In genomic region chr9:35669331-35670145, GRCh38 we compare ENCODE assay signal across 1 cellular context.
TF ChIP-seq lines count a peak whose summit lies in the region.

No MANE protein-coding gene starts in this region.

TF ChIP-seq in HepG2, 621 proteins besides CTCF, POLR2A, EP300 and RAD21 (continued from another document and continues in another):
- TF ChIP-seq SYNCRIP (IDR thresholded peaks at IDR 0.05; ENCODE audit: insufficient read depth, low read depth, low read length): no peak
- no peak for TF ChIP-seq ZFYVE20 (CRISPR knock-in tag; IDR thresholded peaks at IDR 0.05; ENCODE audit: borderline replicate concordance, low read depth)
- no peak for TF ChIP-seq ZNF256 (CRISPR knock-in tag; conservative IDR thresholded peaks at IDR 0.05)
- TF ChIP-seq KLF13 (CRISPR knock-in tag; IDR thresholded peaks at IDR 0.05): no peak
- TF ChIP-seq CEBPB (IDR thresholded peaks at IDR 0.05; ENCODE audit: borderline replicate concordance, low read depth, low read length): no peak
- TF ChIP-seq XRCC5 (optimal IDR thresholded peaks at IDR 0.05; ENCODE audit: low read length): peak; percentile 48
- TF ChIP-seq DNMT1 (CRISPR knock-in tag; IDR thresholded peaks at IDR 0.05): no peak
- TF ChIP-seq SCMH1 (CRISPR knock-in tag; IDR thresholded peaks at IDR 0.05; ENCODE audit: borderline replicate concordance): no peak
- no peak for TF ChIP-seq THAP8 (CRISPR knock-in tag; IDR thresholded peaks at IDR 0.05; ENCODE audit: borderline replicate concordance)
- no peak for TF ChIP-seq ZSCAN12 (CRISPR knock-in tag; IDR thresholded peaks at IDR 0.05)
- TF ChIP-seq ASH2L (IDR thresholded peaks at IDR 0.05; ENCODE audit: insufficient read length, low read depth, low read length): peak; percentile 63
- TF ChIP-seq ZNF335 (CRISPR knock-in tag; IDR thresholded peaks at IDR 0.05): no peak
- no peak for TF ChIP-seq PCBP2 (optimal IDR thresholded peaks at IDR 0.05; ENCODE audit: low read depth, low read length, poor library complexity, severe bottlenecking)
- TF ChIP-seq NFIB (CRISPR knock-in tag; IDR thresholded peaks at IDR 0.05; ENCODE audit: borderline replicate concordance): no peak
- no peak for TF ChIP-seq BRCA1 (CRISPR knock-in tag; IDR thresholded peaks at IDR 0.05)
- no peak for TF ChIP-seq TBL1XR1 (IDR thresholded peaks at IDR 0.05; ENCODE audit: borderline replicate concordance, low read length, partially characterized antibody)
- TF ChIP-seq ZNF136 (CRISPR knock-in tag; IDR thresholded peaks at IDR 0.05; ENCODE audit: low read depth): no peak
- peak; percentile 75 for TF ChIP-seq ZMYM3 (CRISPR knock-in tag; IDR thresholded peaks at IDR 0.05)
- no peak for TF ChIP-seq SP1 (IDR thresholded peaks at IDR 0.05)
- peak; percentile 26; the same call in 1 of the 2 replicates for TF ChIP-seq SP1 (CRISPR knock-in tag; IDR thresholded peaks at IDR 0.05)
- no peak for TF ChIP-seq ZNF44 (CRISPR knock-in tag; IDR thresholded peaks at IDR 0.05)
- no peak for TF ChIP-seq REST (IDR thresholded peaks at IDR 0.05; ENCODE audit: borderline replicate concordance in 1 of 2, low read depth in 1 of 2, low read length in 2 of 2)
- TF ChIP-seq, protein P1, sequence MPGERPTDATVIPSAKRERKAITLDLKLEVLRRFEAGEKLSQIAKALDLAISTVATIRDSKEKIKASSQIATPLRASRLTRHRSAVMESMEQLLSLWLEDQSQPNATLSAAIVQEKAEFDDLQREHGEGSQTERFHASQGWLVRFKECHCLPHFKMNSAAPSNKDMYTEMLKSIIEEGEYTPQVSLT (CRISPR knock-in tag; IDR thresholded peaks at IDR 0.05; ENCODE audit: borderline replicate concordance, low read depth): no peak
- TF ChIP-seq, protein P2, sequence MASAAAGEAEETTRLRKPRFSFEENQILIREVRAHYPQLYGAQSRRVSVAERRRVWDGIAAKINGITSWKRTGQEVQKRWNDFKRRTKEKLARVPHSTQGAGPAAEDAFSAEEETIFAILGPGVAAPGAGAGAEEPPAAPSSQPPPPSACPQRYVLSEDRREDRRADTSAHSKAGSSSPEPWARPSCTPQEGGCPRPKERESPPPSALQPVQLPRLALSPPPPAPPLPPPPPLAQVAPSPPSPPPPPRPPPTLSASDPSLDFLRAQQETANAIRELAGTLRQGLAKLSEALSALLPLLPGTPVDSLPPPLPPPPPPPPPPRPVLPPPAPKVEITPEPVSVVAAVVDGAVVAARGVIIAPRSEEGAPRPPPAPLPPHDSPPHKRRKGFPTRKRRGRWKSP (CRISPR knock-in tag; IDR thresholded peaks at IDR 0.05): no peak
- no peak for TF ChIP-seq GLMP (CRISPR knock-in tag; IDR thresholded peaks at IDR 0.05; ENCODE audit: borderline replicate concordance)
- peak; percentile 42; the same call in 1 of the 2 replicates for TF ChIP-seq PATZ1 (CRISPR knock-in tag; IDR thresholded peaks at IDR 0.05)
- TF ChIP-seq RFX1 (IDR thresholded peaks at IDR 0.05): no peak
- no peak for TF ChIP-seq MYC (CRISPR knock-in tag; IDR thresholded peaks at IDR 0.05; ENCODE audit: borderline replicate concordance)
- no peak for TF ChIP-seq NCOA1 (CRISPR knock-in tag; IDR thresholded peaks at IDR 0.05)
- TF ChIP-seq ELF3 (CRISPR knock-in tag; IDR thresholded peaks at IDR 0.05): peak; percentile 61
- TF ChIP-seq, protein P3, sequence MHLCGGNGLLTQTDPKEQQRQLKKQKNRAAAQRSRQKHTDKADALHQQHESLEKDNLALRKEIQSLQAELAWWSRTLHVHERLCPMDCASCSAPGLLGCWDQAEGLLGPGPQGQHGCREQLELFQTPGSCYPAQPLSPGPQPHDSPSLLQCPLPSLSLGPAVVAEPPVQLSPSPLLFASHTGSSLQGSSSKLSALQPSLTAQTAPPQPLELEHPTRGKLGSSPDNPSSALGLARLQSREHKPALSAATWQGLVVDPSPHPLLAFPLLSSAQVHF (CRISPR knock-in tag; IDR thresholded peaks at IDR 0.05): no peak
- TF ChIP-seq, protein P4, sequence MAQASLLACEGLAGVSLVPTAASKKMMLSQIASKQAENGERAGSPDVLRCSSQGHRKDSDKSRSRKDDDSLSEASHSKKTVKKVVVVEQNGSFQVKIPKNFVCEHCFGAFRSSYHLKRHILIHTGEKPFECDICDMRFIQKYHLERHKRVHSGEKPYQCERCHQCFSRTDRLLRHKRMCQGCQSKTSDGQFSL (CRISPR knock-in tag; IDR thresholded peaks at IDR 0.05): no peak
- no peak for TF ChIP-seq ZNF776 (CRISPR knock-in tag; IDR thresholded peaks at IDR 0.05)
- TF ChIP-seq ARID5B (CRISPR knock-in tag; IDR thresholded peaks at IDR 0.05): peak; percentile 75
- TF ChIP-seq ISX (CRISPR knock-in tag; conservative IDR thresholded peaks at IDR 0.05): no peak
- TF ChIP-seq ZNF383 (CRISPR knock-in tag; IDR thresholded peaks at IDR 0.05; ENCODE audit: borderline replicate concordance): no peak
- TF ChIP-seq, protein P5, sequence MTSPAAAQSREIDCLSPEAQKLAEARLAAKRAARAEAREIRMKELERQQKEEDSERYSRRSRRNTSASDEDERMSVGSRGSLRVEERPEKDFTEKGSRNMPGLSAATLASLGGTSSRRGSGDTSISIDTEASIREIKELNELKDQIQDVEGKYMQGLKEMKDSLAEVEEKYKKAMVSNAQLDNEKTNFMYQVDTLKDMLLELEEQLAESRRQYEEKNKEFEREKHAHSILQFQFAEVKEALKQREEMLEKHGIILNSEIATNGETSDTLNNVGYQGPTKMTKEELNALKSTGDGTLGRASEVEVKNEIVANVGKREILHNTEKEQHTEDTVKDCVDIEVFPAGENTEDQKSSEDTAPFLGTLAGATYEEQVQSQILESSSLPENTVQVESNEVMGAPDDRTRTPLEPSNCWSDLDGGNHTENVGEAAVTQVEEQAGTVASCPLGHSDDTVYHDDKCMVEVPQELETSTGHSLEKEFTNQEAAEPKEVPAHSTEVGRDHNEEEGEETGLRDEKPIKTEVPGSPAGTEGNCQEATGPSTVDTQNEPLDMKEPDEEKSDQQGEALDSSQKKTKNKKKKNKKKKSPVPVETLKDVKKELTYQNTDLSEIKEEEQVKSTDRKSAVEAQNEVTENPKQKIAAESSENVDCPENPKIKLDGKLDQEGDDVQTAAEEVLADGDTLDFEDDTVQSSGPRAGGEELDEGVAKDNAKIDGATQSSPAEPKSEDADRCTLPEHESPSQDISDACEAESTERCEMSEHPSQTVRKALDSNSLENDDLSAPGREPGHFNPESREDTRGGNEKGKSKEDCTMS (CRISPR knock-in tag; conservative IDR thresholded peaks at IDR 0.05): no peak
- no peak for TF ChIP-seq ZNF207 (IDR thresholded peaks at IDR 0.05; ENCODE audit: borderline replicate concordance)
- peak; percentile 60 for TF ChIP-seq ZMYM4 (CRISPR knock-in tag; IDR thresholded peaks at IDR 0.05)
- TF ChIP-seq ZNF772 (CRISPR knock-in tag; IDR thresholded peaks at IDR 0.05): no peak
- TF ChIP-seq PRDM4 (CRISPR knock-in tag; IDR thresholded peaks at IDR 0.05; ENCODE audit: borderline replicate concordance): no peak
- TF ChIP-seq KDM1A (CRISPR knock-in tag; IDR thresholded peaks at IDR 0.05): 0 out of 2 replicates have a peak, but pooled peaks have one; percentile 28
- TF ChIP-seq ZKSCAN1 (IDR thresholded peaks at IDR 0.05; ENCODE audit: low read length): no peak
